1 cellular context compared by ENCODE assay signal in genomic region chr2:29519996-29520395, GRCh38.
A peak's percentile ranks its signal among the peaks of the same experiment; 100 is the strongest.
TF ChIP-seq lines count a peak whose summit lies in the region.

No MANE protein-coding gene starts in this region.

TF ChIP-seq in IMR-90, 13 proteins besides CTCF, POLR2A, EP300 and RAD21:
- TF ChIP-seq RCOR1 (IDR thresholded peaks at IDR 0.05; ENCODE audit: insufficient replicate concordance, low read length) (no peak), CHD1 (IDR thresholded peaks at IDR 0.05; ENCODE audit: low read depth, low read length) (no peak), MAZ (IDR thresholded peaks at IDR 0.05; ENCODE audit: borderline replicate concordance, low read depth, low read length) (no peak), FOS (IDR thresholded peaks at IDR 0.05; ENCODE audit: low read depth, low read length) (no peak), USF2 (IDR thresholded peaks at IDR 0.05; ENCODE audit: low read depth, low read length) (no peak), CEBPB (IDR thresholded peaks at IDR 0.05; ENCODE audit: low read depth, low read length) (peak; percentile 14; the same call in 1 of the 2 replicates), MAFK (IDR thresholded peaks at IDR 0.05; ENCODE audit: low read depth, low read length) (no peak), MXI1 (IDR thresholded peaks at IDR 0.05; ENCODE audit: borderline replicate concordance, low read depth, low read length) (no peak)
